ENCODE assay signal across 13 cellular contexts in the genomic region with DNA sequence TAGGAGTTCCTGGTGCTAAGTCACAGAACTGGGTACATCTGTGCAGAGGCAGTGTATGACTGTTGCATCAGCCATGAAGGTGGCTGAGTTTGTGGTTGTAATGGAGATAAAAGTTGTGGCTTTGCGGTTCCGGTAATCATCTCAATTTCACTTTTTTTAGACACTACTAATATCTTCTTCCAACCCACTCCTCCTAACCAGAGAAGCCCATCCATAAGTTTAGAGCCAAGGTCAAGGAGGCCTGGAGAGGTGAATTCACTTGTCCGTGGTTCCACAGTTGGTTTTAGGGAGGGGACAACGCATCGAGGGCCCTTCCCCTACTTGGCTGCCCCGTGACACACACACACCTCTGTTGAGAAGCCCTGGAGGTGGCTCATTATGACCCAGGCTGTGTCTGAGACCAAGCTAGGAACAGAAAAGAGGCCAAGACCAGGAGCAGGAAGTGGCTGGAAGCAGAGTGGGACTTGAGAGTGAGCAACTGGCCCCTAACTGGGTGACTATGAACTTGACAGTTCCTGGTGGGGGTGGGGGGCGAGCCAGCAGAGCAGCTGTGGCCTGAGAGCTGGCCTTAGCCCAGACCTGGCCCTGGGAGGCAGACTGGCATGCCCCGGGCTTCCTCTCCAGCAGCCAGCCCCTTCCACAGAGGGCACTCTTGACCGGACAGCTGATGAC.
DNase-seq lines count a peak whose midpoint lies in the region; ATAC-seq and TF ChIP-seq lines count a peak whose summit lies in the region.
"Had no signal": no experiment of that assay in that cellular context is flagged by ENCODE, and none has a peak within 500 bp of the region (broad histone marks: within the 10 kb centered on the region; RNA-seq: fewer than 3 reads in every experiment).

No MANE protein-coding gene starts in this region.

- H3K36me3 ChIP-seq in ascending aorta (no peaks in the 10 kb centered on the region), thoracic aorta (no peaks in the 10 kb centered on the region), HAP-1 (replicated peaks) (no peaks in the 10 kb centered on the region)
- H3K36me3 ChIP-seq: right lobe of liver had no signal

- peaks cover 52 to 67% of the 10 kb centered on the region in 2 donors for H3K4me1 ChIP-seq in ascending aorta
- peaks cover 53 to 84% of the 10 kb centered on the region in 2 donors for H3K4me1 ChIP-seq in thoracic aorta (ENCODE audit: control insufficient read depth in 1 of 2, low read depth in 2 of 2)
- no peaks in the 10 kb centered on the region for H3K4me1 ChIP-seq in HAP-1
- H3K4me1 ChIP-seq: right lobe of liver had no signal

- H3K27me3 ChIP-seq in ascending aorta: no peaks in the 10 kb centered on the region
- H3K27me3 ChIP-seq in thoracic aorta (replicated peaks; ENCODE audit: insufficient read depth): no peaks in the 10 kb centered on the region
- no peaks in the 10 kb centered on the region for H3K27me3 ChIP-seq in HAP-1 (ENCODE audit: low read depth)
- H3K27me3 ChIP-seq: right lobe of liver had no signal

- DNase-seq in cardiac septum (ENCODE audit: low spot score) (peak; percentile 70), left cardiac atrium (no peak), NOMO-1 treated with dmso at 0.1 percent for 144 hours (lab: John Stamatoyannopoulos, UW; ENCODE audit: unreplicated experiment) (peak; percentile 63), ascending aorta (ENCODE audit: low spot score in 2 of 2) (no peak), thoracic aorta (ENCODE audit: low spot score) (no peak), HAP-1 (ENCODE audit: low spot score in 2 of 2) (no peak), GM10266 (ENCODE audit: extremely low spot score) (no peak), NCI-H1105 treated with DMSO at 0.1 percent for 48 hours (lab: John Stamatoyannopoulos, UW) (no peak)
- DNase-seq: dermis blood vessel endothelial cell, GOT3, NCI-H2171 treated with DMSO at 0.1 percent for 48 hours, right lobe of liver, Right ventricle myocardium superior had no signal

- H3K27ac ChIP-seq in ascending aorta (peak overlapping the region; percentile 88 to 92), thoracic aorta (peak overlapping the region; percentile 79 to 97)
- H3K27ac ChIP-seq: right lobe of liver had no signal

- TF ChIP-seq CTCF in ascending aorta (IDR thresholded peaks at IDR 0.05): peak in 1 of 3 experiments; percentile 5
- no peak for TF ChIP-seq CTCF in thoracic aorta (IDR thresholded peaks at IDR 0.05)
- TF ChIP-seq CTCF in GM10266 (IDR thresholded peaks at IDR 0.05; ENCODE audit: control insufficient read depth, insufficient read depth, low read depth, missing control alignments): no peak

- in situ Hi-C loops in HAP-1 (cut with MboI; ENCODE audit: low sequenced_read_pairs): no loop called here

- H3K9me3 ChIP-seq in ascending aorta (no peaks in the 10 kb centered on the region), thoracic aorta (no peaks in the 10 kb centered on the region), HAP-1 (no peaks in the 10 kb centered on the region)
- H3K9me3 ChIP-seq: right lobe of liver had no signal

- ATAC-seq in left cardiac atrium (no peak), thoracic aorta (ENCODE audit: insufficient number of reproducible peaks, low FRiP score, low read depth) (no peak)
- ATAC-seq: right lobe of liver had no signal

- intact Hi-C loops in cardiac septum (cut with DNase I): loop anchor here (1.0 to 5.0 kb wide), 2 partner anchors 65 to 177 kb away; no protein-coding TSS in a partner anchor
- intact Hi-C loops in left cardiac atrium (cut with DNase I): loop anchor here in 1 of 2 donors (5.0 kb wide), 1 partner anchor 67 kb away; the partner anchor contains the start of gene COL13A1
- intact Hi-C loops in ascending aorta (cut with DNase I): loop anchor here (5.0 kb wide), 1 partner anchor 177 kb away; no protein-coding TSS in a partner anchor

- H3K4me3 ChIP-seq in ascending aorta: no peak overlapping the region
- no peak overlapping the region for H3K4me3 ChIP-seq in thoracic aorta
- H3K4me3 ChIP-seq in HAP-1: no peak overlapping the region
- H3K4me3 ChIP-seq: right lobe of liver had no signal

Comparison
In these comparisons a context has a peak if more than half of its experiments do, and no peak if none do; other contexts are left out.
1. DNase-seq: peak in cardiac septum (single experiment) and NOMO-1 treated with dmso at 0.1 percent for 144 hours (single experiment); none in left cardiac atrium (single experiment), ascending aorta (0 of 2), thoracic aorta (single experiment), HAP-1 (0 of 2), GM10266 (single experiment) and NCI-H1105 treated with DMSO at 0.1 percent for 48 hours (single experiment).